Comparison of ENCODE assay signal across 1 cellular context in the genomic region with DNA sequence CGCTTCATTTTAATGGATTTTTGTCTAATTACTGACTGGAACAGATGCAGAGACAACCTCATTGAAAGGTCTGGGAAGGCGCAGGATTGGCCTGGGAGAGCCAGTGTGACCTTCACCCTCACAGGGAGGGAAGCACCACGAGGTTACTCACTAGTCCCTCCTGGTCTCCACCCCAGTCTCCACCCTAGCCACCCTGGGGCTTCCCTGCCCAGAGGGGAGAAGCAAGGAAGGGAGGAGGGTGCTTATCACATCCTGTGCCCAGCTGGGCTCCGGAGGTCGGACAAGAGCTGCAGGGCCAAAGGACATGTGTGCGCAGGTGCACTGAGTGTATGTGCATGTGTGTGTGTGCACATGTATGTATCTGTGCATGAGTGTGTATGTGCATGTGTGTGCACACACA.
TF ChIP-seq lines count a peak whose summit lies in the region.

No MANE protein-coding gene starts in this region.

TF ChIP-seq in H1, 55 proteins besides CTCF, POLR2A, EP300 and RAD21 (continued from another document):
- TF ChIP-seq CBX8 (IDR thresholded peaks at IDR 0.05; ENCODE audit: borderline replicate concordance, low read depth, low read length) (no peak), ASH2L (IDR thresholded peaks at IDR 0.05; ENCODE audit: low read length) (no peak), EGR1 (IDR thresholded peaks at IDR 0.05; ENCODE audit: borderline replicate concordance, low read depth, low read length) (no peak), KDM4A (IDR thresholded peaks at IDR 0.05; ENCODE audit: low read depth, low read length, severe bottlenecking) (no peak), EZH2 (IDR thresholded peaks at IDR 0.05; ENCODE audit: low read depth, low read length, severe bottlenecking) (no peak), RFX5 (IDR thresholded peaks at IDR 0.05; ENCODE audit: borderline replicate concordance, low read depth, low read length) (no peak), JUND (IDR thresholded peaks at IDR 0.05; ENCODE audit: low read length) (no peak), CHD1 (IDR thresholded peaks at IDR 0.05; ENCODE audit: low read depth, low read length) (no peak), MAFK (IDR thresholded peaks at IDR 0.05; ENCODE audit: low read depth, low read length) (no peak), RXRA (IDR thresholded peaks at IDR 0.05; ENCODE audit: insufficient read depth, low read depth, low read length) (no peak), GTF2F1 (IDR thresholded peaks at IDR 0.05; ENCODE audit: borderline replicate concordance, low read depth, low read length) (no peak), RNF2 (IDR thresholded peaks at IDR 0.05; ENCODE audit: borderline replicate concordance, low read depth, low read length, missing control alignments, poor library complexity, severe bottlenecking) (no peak), CEBPB (IDR thresholded peaks at IDR 0.05; ENCODE audit: low read depth, low read length) (no peak), POU5F1 (IDR thresholded peaks at IDR 0.05; ENCODE audit: low read depth, low read length) (no peak), TBP (IDR thresholded peaks at IDR 0.05; ENCODE audit: low read depth, low read length) (no peak)
- TF ChIP-seq, protein P1, sequence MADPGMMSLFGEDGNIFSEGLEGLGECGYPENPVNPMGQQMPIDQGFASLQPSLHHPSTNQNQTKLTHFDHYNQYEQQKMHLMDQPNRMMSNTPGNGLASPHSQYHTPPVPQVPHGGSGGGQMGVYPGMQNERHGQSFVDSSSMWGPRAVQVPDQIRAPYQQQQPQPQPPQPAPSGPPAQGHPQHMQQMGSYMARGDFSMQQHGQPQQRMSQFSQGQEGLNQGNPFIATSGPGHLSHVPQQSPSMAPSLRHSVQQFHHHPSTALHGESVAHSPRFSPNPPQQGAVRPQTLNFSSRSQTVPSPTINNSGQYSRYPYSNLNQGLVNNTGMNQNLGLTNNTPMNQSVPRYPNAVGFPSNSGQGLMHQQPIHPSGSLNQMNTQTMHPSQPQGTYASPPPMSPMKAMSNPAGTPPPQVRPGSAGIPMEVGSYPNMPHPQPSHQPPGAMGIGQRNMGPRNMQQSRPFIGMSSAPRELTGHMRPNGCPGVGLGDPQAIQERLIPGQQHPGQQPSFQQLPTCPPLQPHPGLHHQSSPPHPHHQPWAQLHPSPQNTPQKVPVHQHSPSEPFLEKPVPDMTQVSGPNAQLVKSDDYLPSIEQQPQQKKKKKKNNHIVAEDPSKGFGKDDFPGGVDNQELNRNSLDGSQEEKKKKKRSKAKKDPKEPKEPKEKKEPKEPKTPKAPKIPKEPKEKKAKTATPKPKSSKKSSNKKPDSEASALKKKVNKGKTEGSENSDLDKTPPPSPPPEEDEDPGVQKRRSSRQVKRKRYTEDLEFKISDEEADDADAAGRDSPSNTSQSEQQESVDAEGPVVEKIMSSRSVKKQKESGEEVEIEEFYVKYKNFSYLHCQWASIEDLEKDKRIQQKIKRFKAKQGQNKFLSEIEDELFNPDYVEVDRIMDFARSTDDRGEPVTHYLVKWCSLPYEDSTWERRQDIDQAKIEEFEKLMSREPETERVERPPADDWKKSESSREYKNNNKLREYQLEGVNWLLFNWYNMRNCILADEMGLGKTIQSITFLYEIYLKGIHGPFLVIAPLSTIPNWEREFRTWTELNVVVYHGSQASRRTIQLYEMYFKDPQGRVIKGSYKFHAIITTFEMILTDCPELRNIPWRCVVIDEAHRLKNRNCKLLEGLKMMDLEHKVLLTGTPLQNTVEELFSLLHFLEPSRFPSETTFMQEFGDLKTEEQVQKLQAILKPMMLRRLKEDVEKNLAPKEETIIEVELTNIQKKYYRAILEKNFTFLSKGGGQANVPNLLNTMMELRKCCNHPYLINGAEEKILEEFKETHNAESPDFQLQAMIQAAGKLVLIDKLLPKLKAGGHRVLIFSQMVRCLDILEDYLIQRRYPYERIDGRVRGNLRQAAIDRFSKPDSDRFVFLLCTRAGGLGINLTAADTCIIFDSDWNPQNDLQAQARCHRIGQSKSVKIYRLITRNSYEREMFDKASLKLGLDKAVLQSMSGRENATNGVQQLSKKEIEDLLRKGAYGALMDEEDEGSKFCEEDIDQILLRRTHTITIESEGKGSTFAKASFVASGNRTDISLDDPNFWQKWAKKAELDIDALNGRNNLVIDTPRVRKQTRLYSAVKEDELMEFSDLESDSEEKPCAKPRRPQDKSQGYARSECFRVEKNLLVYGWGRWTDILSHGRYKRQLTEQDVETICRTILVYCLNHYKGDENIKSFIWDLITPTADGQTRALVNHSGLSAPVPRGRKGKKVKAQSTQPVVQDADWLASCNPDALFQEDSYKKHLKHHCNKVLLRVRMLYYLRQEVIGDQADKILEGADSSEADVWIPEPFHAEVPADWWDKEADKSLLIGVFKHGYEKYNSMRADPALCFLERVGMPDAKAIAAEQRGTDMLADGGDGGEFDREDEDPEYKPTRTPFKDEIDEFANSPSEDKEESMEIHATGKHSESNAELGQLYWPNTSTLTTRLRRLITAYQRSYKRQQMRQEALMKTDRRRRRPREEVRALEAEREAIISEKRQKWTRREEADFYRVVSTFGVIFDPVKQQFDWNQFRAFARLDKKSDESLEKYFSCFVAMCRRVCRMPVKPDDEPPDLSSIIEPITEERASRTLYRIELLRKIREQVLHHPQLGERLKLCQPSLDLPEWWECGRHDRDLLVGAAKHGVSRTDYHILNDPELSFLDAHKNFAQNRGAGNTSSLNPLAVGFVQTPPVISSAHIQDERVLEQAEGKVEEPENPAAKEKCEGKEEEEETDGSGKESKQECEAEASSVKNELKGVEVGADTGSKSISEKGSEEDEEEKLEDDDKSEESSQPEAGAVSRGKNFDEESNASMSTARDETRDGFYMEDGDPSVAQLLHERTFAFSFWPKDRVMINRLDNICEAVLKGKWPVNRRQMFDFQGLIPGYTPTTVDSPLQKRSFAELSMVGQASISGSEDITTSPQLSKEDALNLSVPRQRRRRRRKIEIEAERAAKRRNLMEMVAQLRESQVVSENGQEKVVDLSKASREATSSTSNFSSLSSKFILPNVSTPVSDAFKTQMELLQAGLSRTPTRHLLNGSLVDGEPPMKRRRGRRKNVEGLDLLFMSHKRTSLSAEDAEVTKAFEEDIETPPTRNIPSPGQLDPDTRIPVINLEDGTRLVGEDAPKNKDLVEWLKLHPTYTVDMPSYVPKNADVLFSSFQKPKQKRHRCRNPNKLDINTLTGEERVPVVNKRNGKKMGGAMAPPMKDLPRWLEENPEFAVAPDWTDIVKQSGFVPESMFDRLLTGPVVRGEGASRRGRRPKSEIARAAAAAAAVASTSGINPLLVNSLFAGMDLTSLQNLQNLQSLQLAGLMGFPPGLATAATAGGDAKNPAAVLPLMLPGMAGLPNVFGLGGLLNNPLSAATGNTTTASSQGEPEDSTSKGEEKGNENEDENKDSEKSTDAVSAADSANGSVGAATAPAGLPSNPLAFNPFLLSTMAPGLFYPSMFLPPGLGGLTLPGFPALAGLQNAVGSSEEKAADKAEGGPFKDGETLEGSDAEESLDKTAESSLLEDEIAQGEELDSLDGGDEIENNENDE (IDR thresholded peaks at IDR 0.05; ENCODE audit: insufficient replicate concordance, low read length), result no peak
- TF ChIP-seq, protein P2, sequence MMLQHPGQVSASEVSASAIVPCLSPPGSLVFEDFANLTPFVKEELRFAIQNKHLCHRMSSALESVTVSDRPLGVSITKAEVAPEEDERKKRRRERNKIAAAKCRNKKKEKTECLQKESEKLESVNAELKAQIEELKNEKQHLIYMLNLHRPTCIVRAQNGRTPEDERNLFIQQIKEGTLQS (IDR thresholded peaks at IDR 0.05; ENCODE audit: insufficient read depth, low read depth, low read length), result no peak
